ENCODE assay signal across 1 cellular context in genomic region chr4:38080061-38080531, GRCh38.
TF ChIP-seq lines count a peak whose summit lies in the region.

No MANE protein-coding gene starts in this region.

TF ChIP-seq in HepG2, 621 proteins besides CTCF, POLR2A, EP300 and RAD21 (continued from another document):
- no peak for TF ChIP-seq GPBP1L1 (CRISPR knock-in tag; IDR thresholded peaks at IDR 0.05)
- no peak for TF ChIP-seq TBP (CRISPR knock-in tag; IDR thresholded peaks at IDR 0.05)
- no peak for TF ChIP-seq ZBTB38 (CRISPR knock-in tag; IDR thresholded peaks at IDR 0.05)
